ENCODE assay signal across 7 cellular contexts in genomic region chr18:33560686-33561370, GRCh38. TPM values are rescaled to one million over a fixed set of nuclear protein-coding genes. Genes with fewer than 3 reads are reported as not detected.
DNase-seq lines count a peak whose midpoint lies in the region; ATAC-seq and TF ChIP-seq lines count a peak whose summit lies in the region.

No MANE protein-coding gene starts in this region.

- no peak for TF ChIP-seq CTCF in SK-N-SH (IDR thresholded peaks at IDR 0.05)

- H3K79me2 ChIP-seq in SK-N-SH (ENCODE audit: insufficient read depth): no peaks in the 10 kb centered on the region

- CTCF ChIA-PET in SK-N-SH (lab: Yijun Ruan, JAX): no interaction called here

- peak overlapping the region; percentile 58; the same call in 1 of the 2 replicates for H2AFZ ChIP-seq in SK-N-SH (ENCODE audit: low read depth)

- H3K27me3 ChIP-seq in SK-N-SH (ENCODE audit: insufficient read depth): no peaks in the 10 kb centered on the region

- H3K36me3 ChIP-seq in SK-N-SH (replicated peaks in 1 of 2; ENCODE audit: control insufficient read depth in 1 of 2, insufficient read depth in 2 of 2, low read length in 1 of 2) (no peaks in the 10 kb centered on the region), mesodermal cell (ENCODE audit: control insufficient read depth, insufficient read depth, low read length) (no peaks in the 10 kb centered on the region)

- H4K20me1 ChIP-seq in SK-N-SH (ENCODE audit: insufficient read depth): no peaks in the 10 kb centered on the region

- H3F3A ChIP-seq in SK-N-SH (replicated peaks; ENCODE audit: insufficient read depth): no peaks in the 10 kb centered on the region

- H3K4me3 ChIP-seq in SK-N-SH (ENCODE audit: low read depth in 2 of 2, low read length in 1 of 2) (no peak overlapping the region), mesodermal cell (ENCODE audit: extremely low read depth, insufficient read depth, low read length, poor library complexity, severe bottlenecking) (no peak overlapping the region)

- peak; percentile 65 for ATAC-seq in GM18873 (IDR thresholded peaks at IDR 0.05; ENCODE audit: low FRiP score, unreplicated experiment)
- ATAC-seq in HG02885 (IDR thresholded peaks at IDR 0.05; ENCODE audit: poor library complexity, unreplicated experiment): peak; percentile 80

- H3K4me1 ChIP-seq in SK-N-SH (ENCODE audit: control insufficient read depth in 1 of 2, insufficient read depth in 2 of 2, low read depth in 1 of 2, low read length in 1 of 2) (peaks cover 0 to 2% of the 10 kb centered on the region in 2 experiments; a peak in 1 of 4 replicates), mesodermal cell (ENCODE audit: control insufficient read depth, insufficient read depth, low read length, poor library complexity, severe bottlenecking) (peaks cover 14% of the 10 kb centered on the region)

- H3K9me2 ChIP-seq in SK-N-SH: no peaks in the 10 kb centered on the region

- H3K27ac ChIP-seq in SK-N-SH (ENCODE audit: low read depth in 2 of 2, low read length in 1 of 2): no peak overlapping the region
- peak overlapping the region; percentile 82 for H3K27ac ChIP-seq in mesodermal cell (ENCODE audit: low read depth, low read length, severe bottlenecking)

- WGBS in SK-N-SH (ENCODE audit: low lambda C conversion rate): 47% methylated on average over 4 of the region's 4 CpGs
- 53 to 58% methylated on average over 2 to 3 of the region's 4 CpGs for WGBS in mesodermal cell (ENCODE audit: insufficient coverage in 2 of 2), 2 experiments

- POLR2A ChIA-PET in SK-N-SH (lab: Yijun Ruan, JAX): no interaction called here

- peak; percentile 34 for DNase-seq in SK-N-SH
- DNase-seq in AML-193 (lab: John Stamatoyannopoulos, UW): no peak
- no peak for DNase-seq in foreskin melanocyte
- DNase-seq in NOMO-1 treated with dmso at 0.1 percent for 144 hours (lab: John Stamatoyannopoulos, UW; ENCODE audit: unreplicated experiment): no peak

- H3K9me3 ChIP-seq in SK-N-SH (no peaks in the 10 kb centered on the region), mesodermal cell (ENCODE audit: control insufficient read depth, low read length) (no peaks in the 10 kb centered on the region)

- no peak overlapping the region for H3K4me2 ChIP-seq in SK-N-SH

- no peak for TF ChIP-seq EP300 in SK-N-SH (IDR thresholded peaks at IDR 0.05; ENCODE audit: borderline replicate concordance in 1 of 2, low read depth in 1 of 2, low read length in 1 of 2)

- no peak for TF ChIP-seq RAD21 in SK-N-SH (IDR thresholded peaks at IDR 0.05; ENCODE audit: low read length)

- no peak overlapping the region for H3K9ac ChIP-seq in SK-N-SH

TF ChIP-seq in SK-N-SH, 30 proteins besides CTCF, POLR2A, EP300 and RAD21:
- TF ChIP-seq NFIC (IDR thresholded peaks at IDR 0.05; ENCODE audit: borderline replicate concordance) (no peak), TAF1 (IDR thresholded peaks at IDR 0.05; ENCODE audit: borderline replicate concordance, low read depth, low read length) (no peak), GABPA (IDR thresholded peaks at IDR 0.05; ENCODE audit: low read depth) (no peak), REST (IDR thresholded peaks at IDR 0.05; ENCODE audit: low read depth, low read length) (no peak), RCOR1 (IDR thresholded peaks at IDR 0.05; ENCODE audit: low read length) (no peak), IRF3 (IDR thresholded peaks at IDR 0.05; ENCODE audit: low read depth, low read length) (no peak), ZBTB33 (IDR thresholded peaks at IDR 0.05; ENCODE audit: borderline replicate concordance, low read depth) (no peak), MEF2A (IDR thresholded peaks at IDR 0.05; ENCODE audit: borderline replicate concordance, low read depth) (no peak), TCF12 (IDR thresholded peaks at IDR 0.05) (no peak), SMC3 (IDR thresholded peaks at IDR 0.05; ENCODE audit: low read depth, low read length) (no peak), MAX (IDR thresholded peaks at IDR 0.05; ENCODE audit: low read depth) (no peak), EZH2phosphoT487 (IDR thresholded peaks at IDR 0.05; ENCODE audit: borderline replicate concordance, low read depth) (no peak)

RNA-seq across cellular contexts. Expression of gene ASXL3, which starts 17.2 kb away (rescaled TPM):
- polyA plus RNA-seq in SK-N-SH (2012; rRNA removed): 0.03 TPM in 1 of 2 replicates, not detected in the other
- polyA plus RNA-seq in SK-N-SH (2012; cell fraction: cytosol; rRNA removed): 0.01 and 0.03 TPM in 2 replicates
- under 0.01 and 0.02 TPM in 2 replicates for polyA plus RNA-seq in SK-N-SH (2012; cell fraction: nucleus; rRNA removed)
- polyA plus RNA-seq in mesodermal cell (2013, experiment 1 of 2): 6.0 TPM
- polyA plus RNA-seq in mesodermal cell (2013, experiment 2 of 2): 8.5 TPM
